30 cellular contexts compared by ENCODE assay signal in the genomic region with DNA sequence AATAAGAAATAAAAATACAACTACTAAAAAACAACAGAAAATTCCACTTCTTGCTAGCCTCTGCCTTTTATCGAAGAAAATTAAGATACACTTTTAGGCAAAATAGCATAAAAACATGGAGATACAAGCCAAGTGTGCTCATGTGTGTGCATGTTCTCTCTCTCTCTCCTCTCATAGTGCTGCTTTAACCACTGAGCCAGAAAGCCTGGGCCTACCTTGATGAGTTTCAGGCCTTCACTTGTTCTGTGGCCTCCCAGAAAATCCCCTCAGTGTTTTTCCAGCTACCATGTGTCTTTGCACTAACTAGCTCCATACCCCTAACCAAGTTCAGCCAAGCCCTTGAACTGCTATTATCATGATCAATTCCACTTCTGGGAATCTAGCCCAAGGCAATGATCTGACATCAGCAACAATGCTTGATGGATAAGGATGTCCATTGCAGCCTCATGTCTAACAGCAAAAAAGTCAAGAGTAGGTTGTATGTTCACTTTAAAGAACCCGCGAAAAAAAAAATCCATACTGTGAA. TPM values are rescaled to one million over a fixed set of nuclear protein-coding genes. Genes with fewer than 3 reads are reported as not detected.
"Had no signal": no experiment of that assay in that cellular context is flagged by ENCODE, and none has a peak within 500 bp of the region (broad histone marks: within the 10 kb centered on the region; RNA-seq: fewer than 3 reads in every experiment).

No MANE protein-coding gene starts in this region.

- H3K27ac Mint-ChIP-seq: activated CD4-positive, alpha-beta memory T cell treated with anti-CD3 and anti-CD28 coated beads, Interleukin-2, amount 10 ng/mL, durations not matched to agents 7 days and 5 days; activated CD8-positive, alpha-beta memory T cell treated with anti-CD3 and anti-CD28 coated beads, Interleukin-2, amount 10 ng/mL, durations not matched to agents 7 days and 5 days; activated naive CD8-positive, alpha-beta T cell treated with anti-CD3 and anti-CD28 coated beads, Interleukin-2, amount 10 ng/mL, durations not matched to agents 7 days and 5 days; activated T-helper 17 cell treated with anti-CD3 and anti-CD28 coated beads, Interleukin-2, amount 50 U/mL, for 72 hours; IgD-negative memory B cell had no signal

- H3K27me3 ChIP-seq: body of pancreas, breast epithelium, MG63 had no signal

- H3K4me3 ChIP-seq: body of pancreas, breast epithelium, MG63 had no signal

- H3K4me1 Mint-ChIP-seq: activated CD4-positive, alpha-beta memory T cell treated with anti-CD3 and anti-CD28 coated beads, Interleukin-2, amount 10 ng/mL, durations not matched to agents 7 days and 5 days had no signal

- H3K27ac ChIP-seq: body of pancreas, breast epithelium, WERI-Rb-1 had no signal

- H3K9me3 Mint-ChIP-seq: activated CD4-positive, alpha-beta memory T cell treated with anti-CD3 and anti-CD28 coated beads, Interleukin-2, amount 10 ng/mL, durations not matched to agents 7 days and 5 days; activated T-helper 17 cell treated with anti-CD3 and anti-CD28 coated beads, Interleukin-2, amount 50 U/mL, for 72 hours had no signal

- DNase-seq: activated CD4-positive, alpha-beta memory T cell treated with anti-CD3 and anti-CD28 coated beads, Interleukin-2, amount 10 ng/mL, durations not matched to agents 7 days and 5 days; activated CD4-positive, alpha-beta T cell treated with anti-CD3 and anti-CD28 coated beads for 1 hour; activated CD4-positive, alpha-beta T cell treated with anti-CD3 and anti-CD28 coated beads for 48 hours; activated CD4-positive, CD25-positive, alpha-beta regulatory T cell; activated CD8-positive, alpha-beta memory T cell treated with anti-CD3 and anti-CD28 coated beads for 24 hours; activated CD8-positive, alpha-beta memory T cell treated with anti-CD3 and anti-CD28 coated beads, Interleukin-2, amount 10 ng/mL, durations not matched to agents 7 days and 5 days; activated CD8-positive, alpha-beta memory T cell treated with anti-CD3 and anti-CD28 coated beads, Interleukin-2, amount 50 U/mL, for 48 hours; activated naive CD4-positive, alpha-beta T cell; activated naive CD4-positive, alpha-beta T cell treated with anti-CD3 and anti-CD28 coated beads, Interleukin-2, amount 50 U/mL, for 16 hours; activated naive CD8-positive, alpha-beta T cell treated with anti-CD3 and anti-CD28 coated beads, Interleukin-2, amount 10 ng/mL, durations not matched to agents 7 days and 5 days; activated T-cell treated with anti-CD3 and anti-CD28 coated beads, Interleukin-2, amount 50 U/mL, for 48 hours; body of pancreas; Karpas-422; KBM-7; MG63; NCI-H1048; NCI-H1694 treated with DMSO at 0.1 percent for 48 hours; NCI-H2029; NCI-H446 treated with DMSO at 0.1 percent for 48 hours; NCI-H524; Right ventricle myocardium superior; SW 1271; T1000; WERI-Rb-1 had no signal

- H3K4me1 ChIP-seq: body of pancreas, breast epithelium had no signal

- H3K36me3 Mint-ChIP-seq: activated CD8-positive, alpha-beta memory T cell treated with anti-CD3 and anti-CD28 coated beads, Interleukin-2, amount 10 ng/mL, durations not matched to agents 7 days and 5 days; activated naive CD8-positive, alpha-beta T cell treated with anti-CD3 and anti-CD28 coated beads, Interleukin-2, amount 10 ng/mL, durations not matched to agents 7 days and 5 days had no signal

- H3K4me3 Mint-ChIP-seq: activated CD4-positive, alpha-beta memory T cell treated with anti-CD3 and anti-CD28 coated beads, Interleukin-2, amount 10 ng/mL, durations not matched to agents 7 days and 5 days; activated CD8-positive, alpha-beta memory T cell treated with anti-CD3 and anti-CD28 coated beads, Interleukin-2, amount 10 ng/mL, durations not matched to agents 7 days and 5 days; activated naive CD8-positive, alpha-beta T cell treated with anti-CD3 and anti-CD28 coated beads, Interleukin-2, amount 10 ng/mL, durations not matched to agents 7 days and 5 days; activated T-helper 17 cell treated with anti-CD3 and anti-CD28 coated beads, Interleukin-2, amount 50 U/mL, for 72 hours; IgD-negative memory B cell had no signal

- H3K36me3 ChIP-seq: breast epithelium, MG63, WERI-Rb-1 had no signal

- H3K9me3 ChIP-seq: body of pancreas, breast epithelium, MG63 had no signal

RNA-seq across cellular contexts. Expression of a gene that starts 18.1 kb away (rescaled TPM):
- total RNA-seq: activated CD4-positive, alpha-beta memory T cell treated with anti-CD3 and anti-CD28 coated beads, Interleukin-2, amount 10 ng/mL, durations not matched to agents 7 days and 5 days; activated naive CD8-positive, alpha-beta T cell treated with anti-CD3 and anti-CD28 coated beads, Interleukin-2, amount 10 ng/mL, durations not matched to agents 7 days and 5 days; activated T-helper 17 cell treated with anti-CD3 and anti-CD28 coated beads, Interleukin-2, amount 50 U/mL, for 72 hours; OCI-LY7; T-helper 1 cell treated with Interleukin-12 subunit alpha and Interleukin-12 subunit beta and Interleukin-4 antibody, amounts not matched to agents 30 ng/mL and 1 ng/mL, for 36 hours; T-helper 2 cell treated with Interferon-gamma antibody and Interleukin-4, amounts not matched to agents 100 ng/mL and 5 ng/mL, for 36 hours had no signal
- polyA plus RNA-seq: IgD-negative memory B cell had no signal
